In genomic region chr3:5160926-5161858, GRCh38 we compare ENCODE assay signal across 8 cellular contexts. TPM values are rescaled to one million over a fixed set of nuclear protein-coding genes. Genes with fewer than 3 reads are reported as not detected.
DNase-seq lines count a peak whose midpoint lies in the region; ATAC-seq, FAIRE-seq and TF ChIP-seq lines count a peak whose summit lies in the region.

No MANE protein-coding gene starts in this region.

- 70 to 76% methylated on average over 4 of the region's 4 CpGs for WGBS in heart right ventricle, 2 donors
- 39 to 42% methylated on average over 4 of the region's 4 CpGs for WGBS in thyroid gland, 2 donors
- 51 to 67% methylated on average over 4 of the region's 4 CpGs for WGBS in tibial nerve, 2 donors

- H3K9ac ChIP-seq in PC-3 (ENCODE audit: low read length) (no peak overlapping the region), endothelial cell of umbilical vein (replicated peaks; ENCODE audit: extremely low read depth, insufficient read depth, low read length) (no peak overlapping the region)

- peak; percentile 56 for FAIRE-seq in endothelial cell of umbilical vein (lab: Jason Lieb, UNC)

- H3K4me3 ChIP-seq in heart right ventricle (no peak overlapping the region), PC-3 (ENCODE audit: low read length) (no peak overlapping the region), endothelial cell of umbilical vein (replicated peaks in 1 of 3; ENCODE audit: insufficient read depth in 1 of 3, low read depth in 1 of 3, low read length in 3 of 3) (no peak overlapping the region), thyroid gland (replicated peaks in 1 of 3) (no peak overlapping the region), tibial nerve (no peak overlapping the region)

- ATAC-seq in left ventricle myocardium superior (peak; percentile 23), heart right ventricle (no peak), PC-3 (peak; percentile 50), HG03520 (IDR thresholded peaks at IDR 0.05; ENCODE audit: unreplicated experiment) (no peak)

- intact Hi-C loops in left ventricle myocardium superior (cut with micrococcal nuclease): no loop called here
- intact Hi-C loops in heart right ventricle (cut with DNase I): no loop called here
- intact Hi-C loops in PC-3 (cut with micrococcal nuclease): no loop called here
- intact Hi-C loops in endothelial cell of umbilical vein (cut with micrococcal nuclease): no loop called here
- intact Hi-C loops in thyroid gland (cut with DNase I): no loop called here

- no peak for TF ChIP-seq EP300 in tibial nerve (IDR thresholded peaks at IDR 0.05)

- dilution Hi-C loops in endothelial cell of umbilical vein (cut with MboI; ENCODE audit: extremely low pct_ligation_motif_present, low sequenced_read_pairs): no loop called here

- no peak overlapping the region for H3K27ac ChIP-seq in heart right ventricle
- no peak overlapping the region for H3K27ac ChIP-seq in PC-3 (ENCODE audit: low read length)
- H3K27ac ChIP-seq in endothelial cell of umbilical vein (ENCODE audit: insufficient read depth, low read depth, low read length): no peak overlapping the region
- H3K27ac ChIP-seq in thyroid gland: peak overlapping the region; percentile 5 to 58 (median 7)
- no peak overlapping the region for H3K27ac ChIP-seq in tibial nerve

- BruUV-seq in PC-3 (replicated peaks; lab: Mats Ljungman, UMichigan) (no TSS peak), endothelial cell of umbilical vein (replicated peaks; lab: Mats Ljungman, UMichigan) (no TSS peak)

- H3K36me3 ChIP-seq in heart right ventricle (no peaks in the 10 kb centered on the region), PC-3 (ENCODE audit: low read depth, low read length) (no peaks in the 10 kb centered on the region), endothelial cell of umbilical vein (ENCODE audit: control insufficient read depth in 2 of 2, extremely low read depth in 1 of 2, insufficient read depth in 2 of 2, low read length in 2 of 2) (no peaks in the 10 kb centered on the region), thyroid gland (no peaks in the 10 kb centered on the region), tibial nerve (no peaks in the 10 kb centered on the region)

- H2AFZ ChIP-seq in PC-3 (ENCODE audit: low read length) (no peak overlapping the region), endothelial cell of umbilical vein (ENCODE audit: low read depth, low read length) (no peak overlapping the region)

- H3K4me1 ChIP-seq in heart right ventricle (peaks cover 0 to 68% (median 35%) of the 10 kb centered on the region in 9 donors), PC-3 (ENCODE audit: insufficient read depth, low read length) (peaks cover 25% of the 10 kb centered on the region), endothelial cell of umbilical vein (ENCODE audit: control insufficient read depth, extremely low read depth, insufficient read depth, low read length) (peaks cover 9% of the 10 kb centered on the region), thyroid gland (peaks cover 21 to 31% of the 10 kb centered on the region in 2 donors), tibial nerve (peaks cover 0 to 57% (median 21%) of the 10 kb centered on the region in 4 donors)

- H3K9me1 ChIP-seq in endothelial cell of umbilical vein (replicated peaks; ENCODE audit: control insufficient read depth, extremely low read depth, insufficient read depth, low read length): no peaks in the 10 kb centered on the region

- H3K27me3 ChIP-seq in heart right ventricle (no peaks in the 10 kb centered on the region), PC-3 (ENCODE audit: low read length) (no peaks in the 10 kb centered on the region), endothelial cell of umbilical vein (ENCODE audit: control insufficient read depth in 2 of 2, insufficient read depth in 2 of 2, low read length in 2 of 2) (no peaks in the 10 kb centered on the region), thyroid gland (no peaks in the 10 kb centered on the region), tibial nerve (no peaks in the 10 kb centered on the region)

- H3K9me3 ChIP-seq in heart right ventricle (no peaks in the 10 kb centered on the region), PC-3 (ENCODE audit: low read length) (no peaks in the 10 kb centered on the region), endothelial cell of umbilical vein (replicated peaks; ENCODE audit: control insufficient read depth, insufficient read depth, low read length) (no peaks in the 10 kb centered on the region), thyroid gland (no peaks in the 10 kb centered on the region), tibial nerve (no peaks in the 10 kb centered on the region)

- TF ChIP-seq CTCF in heart right ventricle (IDR thresholded peaks at IDR 0.05) (no peak), PC-3 (conservative IDR thresholded peaks at IDR 0.05; ENCODE audit: low read depth, low read length) (no peak), endothelial cell of umbilical vein (IDR thresholded peaks at IDR 0.05; ENCODE audit: extremely low read depth in 1 of 2, insufficient read depth in 1 of 2, low read depth in 1 of 2, low read length in 2 of 2) (no peak), thyroid gland (IDR thresholded peaks at IDR 0.05) (no peak), tibial nerve (IDR thresholded peaks at IDR 0.05) (no peak)

- H3K4me2 ChIP-seq in PC-3 (ENCODE audit: low read length) (0 out of 2 replicates have a peak overlapping the region, but pooled peaks have one; percentile 1), endothelial cell of umbilical vein (ENCODE audit: insufficient read depth, low read length) (no peak overlapping the region)

- H3K79me2 ChIP-seq in PC-3 (ENCODE audit: low read length) (peaks cover 98% of the 10 kb centered on the region), endothelial cell of umbilical vein (ENCODE audit: control insufficient read depth, insufficient read depth, low read length) (peaks cover 89% of the 10 kb centered on the region)

- H4K20me1 ChIP-seq in PC-3 (ENCODE audit: low read length) (peaks cover 54% of the 10 kb centered on the region), endothelial cell of umbilical vein (replicated peaks; ENCODE audit: control insufficient read depth, extremely low read depth, insufficient read depth, low read length) (peaks cover 12% of the 10 kb centered on the region)

- no peaks in the 10 kb centered on the region for H3F3A ChIP-seq in PC-3 (ENCODE audit: low read length, unreplicated experiment)

- DNase-seq in left ventricle myocardium superior: no peak
- no peak for DNase-seq in heart right ventricle
- peak; percentile 62 for DNase-seq in PC-3
- DNase-seq in endothelial cell of umbilical vein (ENCODE audit: low read depth, low spot score): no peak
- no peak for DNase-seq in thyroid gland
- DNase-seq in tibial nerve (ENCODE audit: low spot score in 2 of 2): no peak
- no peak for DNase-seq in NCI-H82 treated with DMSO at 0.1 percent for 48 hours (lab: John Stamatoyannopoulos, UW; ENCODE audit: unreplicated experiment)

- TF ChIP-seq POLR2A in endothelial cell of umbilical vein (IDR thresholded peaks at IDR 0.05; ENCODE audit: low read depth, low read length): no peak
- TF ChIP-seq POLR2A in thyroid gland (IDR thresholded peaks at IDR 0.05): no peak
- TF ChIP-seq POLR2A in tibial nerve (IDR thresholded peaks at IDR 0.05): no peak

- CTCF ChIA-PET in PC-3 (lab: Charles Lee) (interaction anchor here (0.5 kb wide), 1 partner anchor 69 kb away, joined by 3 read pairs; no protein-coding TSS in a partner anchor), endothelial cell of umbilical vein (lab: Charles Lee) (interaction anchor here (1.4 to 1.6 kb wide), 3 partner anchors 13 to 40 kb away, joined by 3 to 4 read pairs (median 4); no protein-coding TSS in a partner anchor)

- POLR2A ChIA-PET in PC-3 (lab: Charles Lee; ENCODE audit: unreplicated experiment): interaction anchor here (0.6 kb wide), 1 partner anchor 834 kb away, joined by 3 read pairs; no protein-coding TSS in a partner anchor
- POLR2A ChIA-PET in endothelial cell of umbilical vein (lab: Charles Lee): no interaction called here

- H3K9me2 ChIP-seq in PC-3 (replicated peaks; ENCODE audit: low read length): no peaks in the 10 kb centered on the region

TF ChIP-seq in endothelial cell of umbilical vein, 7 proteins besides CTCF, POLR2A, EP300 and RAD21 (continues in another document):
- TF ChIP-seq, protein P1, sequence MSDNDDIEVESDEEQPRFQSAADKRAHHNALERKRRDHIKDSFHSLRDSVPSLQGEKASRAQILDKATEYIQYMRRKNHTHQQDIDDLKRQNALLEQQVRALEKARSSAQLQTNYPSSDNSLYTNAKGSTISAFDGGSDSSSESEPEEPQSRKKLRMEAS (IDR thresholded peaks at IDR 0.05; ENCODE audit: insufficient read depth, insufficient read length): no peak
- peak; percentile 58 for TF ChIP-seq GATA2 (IDR thresholded peaks at IDR 0.05; ENCODE audit: insufficient read depth, insufficient read length, low read depth, low read length)
- no peak for TF ChIP-seq FOS (IDR thresholded peaks at IDR 0.05; ENCODE audit: borderline replicate concordance, insufficient read depth, low read length)

RNA-seq across cellular contexts. Expression of gene EDEM1, which starts 26.3 kb away (rescaled TPM):
- 6.1 TPM for total RNA-seq in left ventricle myocardium superior
- total RNA-seq in heart right ventricle: 10 to 100 TPM in 4 of 10 donors, 1 to 10 TPM in 6; 6.7 to 19.0 (median 9.1) TPM
- polyA plus RNA-seq in heart right ventricle: 1 to 10 TPM; 2.2 to 4.6 TPM
- total RNA-seq in PC-3 (2014; rRNA removed): 39.4 and 49.6 TPM in 2 replicates
- total RNA-seq in endothelial cell of umbilical vein: 61.1 and 65.4 TPM in 2 replicates
- polyA plus RNA-seq in endothelial cell of umbilical vein: 19.1 and 19.4 TPM in 2 replicates
- polyA plus RNA-seq in endothelial cell of umbilical vein (2011; cell fraction: cytosol; rRNA removed): 17.5 and 20.8 TPM in 2 replicates
- polyA plus RNA-seq in endothelial cell of umbilical vein (2011; cell fraction: nucleus; rRNA removed): 39.2 and 44.3 TPM in 2 replicates
- polyA plus RNA-seq in endothelial cell of umbilical vein (2012): 28.9 and 34.0 TPM in 2 replicates
- polyA minus RNA-seq in endothelial cell of umbilical vein: 50.1 and 54.7 TPM in 2 replicates
- polyA minus RNA-seq in endothelial cell of umbilical vein (2011; cell fraction: cytosol; rRNA and poly(A)+ RNA removed): 22.5 TPM
- polyA minus RNA-seq in endothelial cell of umbilical vein (2011; cell fraction: nucleus; rRNA and poly(A)+ RNA removed): 38.2 and 49.6 TPM in 2 replicates
- 10 to 100 TPM; 26.1 to 58.4 (median 43.0) TPM for total RNA-seq in thyroid gland
- total RNA-seq in tibial nerve: 100 to 1,000 TPM in 1 of 4 donors, 10 to 100 TPM in 3; 37.2 to 139 (median 78.1) TPM

RNA-seq across cellular contexts. Expression of gene ARL8B, which starts 39.1 kb away (rescaled TPM):
- total RNA-seq in left ventricle myocardium superior (62.0 TPM), heart right ventricle (10 to 100 TPM; 56.1 to 74.1 (median 66.8) TPM), PC-3 (2014; rRNA removed) (43.8 and 45.3 TPM in 2 replicates), endothelial cell of umbilical vein (58.0 and 58.2 TPM in 2 replicates), thyroid gland (10 to 100 TPM; 51.2 to 75.9 (median 65.3) TPM), tibial nerve (10 to 100 TPM; 47.6 to 54.4 (median 49.4) TPM)
- polyA plus RNA-seq in heart right ventricle (10 to 100 TPM; 31.7 to 55.3 TPM), endothelial cell of umbilical vein (23.2 and 32.1 TPM in 2 replicates)
- 33.1 and 35.2 TPM in 2 replicates for polyA plus RNA-seq in endothelial cell of umbilical vein (2011; cell fraction: cytosol; rRNA removed)
- polyA plus RNA-seq in endothelial cell of umbilical vein (2011; cell fraction: nucleus; rRNA removed): 33.7 and 37.0 TPM in 2 replicates
- 42.1 and 59.3 TPM in 2 replicates for polyA plus RNA-seq in endothelial cell of umbilical vein (2012)
- polyA minus RNA-seq in endothelial cell of umbilical vein: 17.4 and 24.3 TPM in 2 replicates
- 11.4 TPM for polyA minus RNA-seq in endothelial cell of umbilical vein (2011; cell fraction: cytosol; rRNA and poly(A)+ RNA removed)
- 26.9 and 39.3 TPM in 2 replicates for polyA minus RNA-seq in endothelial cell of umbilical vein (2011; cell fraction: nucleus; rRNA and poly(A)+ RNA removed)

Comparison
In these comparisons a context has a peak if more than half of its experiments do, and no peak if none do; other contexts are left out.
1. ATAC-seq: peak in left ventricle myocardium superior (single experiment) and PC-3 (single experiment); none in heart right ventricle (0 of 8) and HG03520 (single experiment).
2. H3K27ac ChIP-seq: peak in thyroid gland (3 of 3); none in heart right ventricle (0 of 10), PC-3 (single experiment), endothelial cell of umbilical vein (single experiment) and tibial nerve (0 of 4).